Comparison of ENCODE assay signal across 1 cellular context in the genomic region with DNA sequence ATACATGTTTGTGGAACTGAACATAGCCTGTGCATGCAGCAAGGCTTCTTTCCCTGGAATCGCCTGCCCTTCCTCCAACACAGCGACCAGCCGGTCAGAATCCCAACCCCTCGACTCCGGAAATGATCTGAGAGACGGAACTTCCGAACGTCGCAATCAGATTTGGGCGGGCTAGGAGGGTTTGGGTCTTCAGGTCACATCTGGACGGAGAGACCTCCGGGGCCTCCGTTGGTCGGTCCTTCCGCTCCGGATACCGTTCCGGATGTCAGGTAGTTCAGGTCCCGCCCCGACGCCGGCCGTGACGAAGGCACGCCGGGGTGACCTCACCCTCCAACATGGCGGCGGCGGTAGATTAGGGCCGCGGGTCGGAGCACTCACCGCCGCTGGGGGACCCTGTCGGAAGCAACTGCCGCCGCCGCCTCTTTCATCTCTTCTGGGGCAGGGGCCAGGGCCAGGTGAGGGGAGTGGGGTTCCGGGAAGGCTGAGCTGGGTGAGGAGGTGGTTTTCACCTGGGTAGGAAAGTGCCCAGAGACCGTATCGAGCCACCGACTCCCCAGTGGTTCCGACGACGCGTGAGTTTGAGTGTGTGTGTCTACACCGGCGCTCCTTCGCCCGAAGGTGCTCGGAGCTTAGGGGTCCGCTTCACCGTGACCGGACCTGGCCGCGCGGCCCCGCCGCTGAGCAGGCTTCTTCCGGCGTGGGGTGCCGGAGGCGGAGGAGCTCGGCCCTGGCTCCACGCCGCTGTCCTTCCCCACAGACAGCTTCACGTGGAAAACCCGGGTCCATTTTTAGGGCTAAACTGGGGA.
TF ChIP-seq lines count a peak whose summit lies in the region.

A gene with protein sequence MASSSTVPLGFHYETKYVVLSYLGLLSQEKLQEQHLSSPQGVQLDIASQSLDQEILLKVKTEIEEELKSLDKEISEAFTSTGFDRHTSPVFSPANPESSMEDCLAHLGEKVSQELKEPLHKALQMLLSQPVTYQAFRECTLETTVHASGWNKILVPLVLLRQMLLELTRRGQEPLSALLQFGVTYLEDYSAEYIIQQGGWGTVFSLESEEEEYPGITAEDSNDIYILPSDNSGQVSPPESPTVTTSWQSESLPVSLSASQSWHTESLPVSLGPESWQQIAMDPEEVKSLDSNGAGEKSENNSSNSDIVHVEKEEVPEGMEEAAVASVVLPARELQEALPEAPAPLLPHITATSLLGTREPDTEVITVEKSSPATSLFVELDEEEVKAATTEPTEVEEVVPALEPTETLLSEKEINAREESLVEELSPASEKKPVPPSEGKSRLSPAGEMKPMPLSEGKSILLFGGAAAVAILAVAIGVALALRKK (plus strand): TSS at position 326 of the 806 bp plus-strand sequence. CDS start 16,955 bp downstream, outside the sequence.

TF ChIP-seq in neural cell, 6 proteins besides CTCF, POLR2A, EP300 and RAD21:
- no peak for TF ChIP-seq EZH2 (IDR thresholded peaks at IDR 0.05; ENCODE audit: borderline replicate concordance, insufficient read depth, low read length, poor library complexity, severe bottlenecking)
- peak; percentile 77 for TF ChIP-seq MXI1 (conservative IDR thresholded peaks at IDR 0.05; ENCODE audit: poor library complexity, severe bottlenecking)
- TF ChIP-seq SMC3 (conservative IDR thresholded peaks at IDR 0.05; ENCODE audit: poor library complexity): peak; percentile 38
- TF ChIP-seq, protein P1, sequence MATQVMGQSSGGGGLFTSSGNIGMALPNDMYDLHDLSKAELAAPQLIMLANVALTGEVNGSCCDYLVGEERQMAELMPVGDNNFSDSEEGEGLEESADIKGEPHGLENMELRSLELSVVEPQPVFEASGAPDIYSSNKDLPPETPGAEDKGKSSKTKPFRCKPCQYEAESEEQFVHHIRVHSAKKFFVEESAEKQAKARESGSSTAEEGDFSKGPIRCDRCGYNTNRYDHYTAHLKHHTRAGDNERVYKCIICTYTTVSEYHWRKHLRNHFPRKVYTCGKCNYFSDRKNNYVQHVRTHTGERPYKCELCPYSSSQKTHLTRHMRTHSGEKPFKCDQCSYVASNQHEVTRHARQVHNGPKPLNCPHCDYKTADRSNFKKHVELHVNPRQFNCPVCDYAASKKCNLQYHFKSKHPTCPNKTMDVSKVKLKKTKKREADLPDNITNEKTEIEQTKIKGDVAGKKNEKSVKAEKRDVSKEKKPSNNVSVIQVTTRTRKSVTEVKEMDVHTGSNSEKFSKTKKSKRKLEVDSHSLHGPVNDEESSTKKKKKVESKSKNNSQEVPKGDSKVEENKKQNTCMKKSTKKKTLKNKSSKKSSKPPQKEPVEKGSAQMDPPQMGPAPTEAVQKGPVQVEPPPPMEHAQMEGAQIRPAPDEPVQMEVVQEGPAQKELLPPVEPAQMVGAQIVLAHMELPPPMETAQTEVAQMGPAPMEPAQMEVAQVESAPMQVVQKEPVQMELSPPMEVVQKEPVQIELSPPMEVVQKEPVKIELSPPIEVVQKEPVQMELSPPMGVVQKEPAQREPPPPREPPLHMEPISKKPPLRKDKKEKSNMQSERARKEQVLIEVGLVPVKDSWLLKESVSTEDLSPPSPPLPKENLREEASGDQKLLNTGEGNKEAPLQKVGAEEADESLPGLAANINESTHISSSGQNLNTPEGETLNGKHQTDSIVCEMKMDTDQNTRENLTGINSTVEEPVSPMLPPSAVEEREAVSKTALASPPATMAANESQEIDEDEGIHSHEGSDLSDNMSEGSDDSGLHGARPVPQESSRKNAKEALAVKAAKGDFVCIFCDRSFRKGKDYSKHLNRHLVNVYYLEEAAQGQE (IDR thresholded peaks at IDR 0.05; ENCODE audit: borderline replicate concordance): peak; percentile 91
- TF ChIP-seq POLR2AphosphoS5 (IDR thresholded peaks at IDR 0.05): peak; percentile 98
- TF ChIP-seq TAF1 (IDR thresholded peaks at IDR 0.05; ENCODE audit: low read depth): peak; percentile 90
